Comparison of ENCODE assay signal across 1 cellular context in the genomic region with DNA sequence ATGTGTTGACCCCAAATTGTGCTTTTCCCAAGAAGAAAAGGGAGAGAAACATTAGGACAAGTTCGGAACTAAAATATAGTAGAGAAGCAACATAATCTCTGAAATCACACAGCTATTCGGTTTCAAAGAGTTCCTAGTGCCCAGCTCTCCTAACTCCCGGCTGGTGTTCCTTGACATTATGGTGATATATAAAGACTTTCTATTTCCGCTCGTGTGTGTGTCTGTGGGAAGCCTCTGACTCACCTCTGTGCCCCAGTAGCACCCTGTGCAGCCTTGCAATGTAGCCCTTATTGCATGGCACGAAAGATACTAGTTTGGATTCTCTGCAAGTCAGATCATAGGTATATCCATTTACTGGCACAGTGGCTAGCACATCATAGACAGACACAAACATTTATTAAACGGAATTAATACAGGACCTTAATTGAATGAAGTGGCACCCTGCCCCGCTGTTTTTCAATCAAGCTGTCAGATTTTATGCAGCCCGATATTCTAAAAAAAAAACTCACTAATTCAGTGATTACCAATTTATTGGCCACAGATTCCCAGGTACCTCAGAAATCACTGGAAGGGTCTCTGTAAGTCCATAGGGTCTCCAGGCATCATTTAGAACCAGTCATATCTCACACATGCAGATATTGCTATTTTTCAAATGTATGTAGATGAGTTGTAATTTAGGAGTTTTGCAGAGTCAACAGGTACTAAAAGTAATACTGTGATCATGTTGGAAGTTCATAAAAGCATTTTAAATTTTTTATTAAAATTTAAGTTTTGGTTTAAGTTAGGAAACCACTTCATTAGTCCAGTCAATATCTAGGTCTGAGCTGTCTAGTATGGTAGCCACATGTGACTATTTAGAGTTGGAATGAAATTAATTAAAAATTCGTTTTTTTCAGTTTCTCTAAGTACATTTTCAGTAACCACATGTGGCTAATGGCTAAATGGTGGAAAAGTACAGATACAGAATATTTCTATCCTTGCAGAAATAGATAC.
TF ChIP-seq lines count a peak whose summit lies in the region.

No MANE protein-coding gene starts in this region.

TF ChIP-seq in GM12891, 5 proteins besides CTCF, POLR2A, EP300 and RAD21 (continued from another document):
- no peak for TF ChIP-seq PAX5 (IDR thresholded peaks at IDR 0.05; ENCODE audit: insufficient read depth, low read length, severe bottlenecking)
- TF ChIP-seq POU2F2 (IDR thresholded peaks at IDR 0.05; ENCODE audit: low read depth, low read length) = no peak
- no peak for TF ChIP-seq POLR2AphosphoS5 (IDR thresholded peaks at IDR 0.05; ENCODE audit: low read depth, low read length)
